In the genomic region with DNA sequence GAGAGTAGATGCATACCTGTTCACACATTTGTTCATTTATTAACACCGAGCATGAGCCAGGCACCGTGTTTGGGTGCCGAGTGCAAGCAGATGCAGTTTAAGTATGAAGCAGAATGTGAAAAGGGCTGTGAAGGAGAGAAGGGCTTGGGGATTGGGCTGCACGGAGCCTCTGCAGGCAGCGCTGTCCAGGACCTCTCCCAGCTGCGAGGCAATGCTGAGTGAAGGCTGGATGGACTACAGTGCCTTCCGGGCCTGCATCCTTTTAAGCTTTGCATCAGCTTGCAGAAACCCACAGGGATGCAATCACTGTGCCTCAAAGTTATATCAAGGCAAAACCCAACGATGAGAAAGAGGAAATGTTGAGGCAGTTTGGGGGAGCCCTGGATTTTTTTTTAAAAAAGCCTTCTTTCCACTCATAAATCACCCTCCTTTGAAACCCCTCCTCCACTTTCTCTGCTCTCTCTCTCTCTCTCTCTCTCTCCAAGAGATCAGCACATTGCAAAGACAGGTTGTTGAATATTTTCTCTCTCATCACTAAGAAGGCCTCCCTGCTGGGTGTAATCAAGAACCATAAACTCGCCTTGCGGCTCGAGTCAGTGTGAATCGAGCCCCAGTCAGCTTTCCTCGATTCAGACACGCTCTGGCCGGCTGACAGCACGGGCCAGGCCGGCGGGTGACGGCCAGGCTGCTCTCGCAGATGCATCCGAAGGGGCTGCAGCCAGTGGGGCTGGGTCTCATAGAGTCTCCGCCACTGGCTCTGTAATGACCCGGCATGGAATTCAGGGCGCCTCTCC, we compare ENCODE assay signal across 22 cellular contexts.
"Had no signal": no experiment of that assay in that cellular context is flagged by ENCODE, and none has a peak within 500 bp of the region (broad histone marks: within the 10 kb centered on the region; RNA-seq: fewer than 3 reads in every experiment).

No MANE protein-coding gene starts in this region.

- H3K4me3 Mint-ChIP-seq: activated naive CD4-positive, alpha-beta T cell treated with anti-CD3 and anti-CD28 coated beads, Interleukin-2, amount 50 U/mL, for 24 hours; dendritic cell treated with granulocyte-macrophage colony-stimulating factor and Interleukin-4, amounts not matched to agents 40 ng/mL and 50 ng/mL, for 4 days; effector memory CD8-positive, alpha-beta T cell; memory B cell had no signal

- H3K36me3 Mint-ChIP-seq: activated naive CD4-positive, alpha-beta T cell treated with anti-CD3 and anti-CD28 coated beads, Interleukin-2, amount 50 U/mL, for 24 hours; memory B cell had no signal

- H3K27ac Mint-ChIP-seq: activated naive CD4-positive, alpha-beta T cell treated with anti-CD3 and anti-CD28 coated beads, Interleukin-2, amount 50 U/mL, for 24 hours; dendritic cell treated with granulocyte-macrophage colony-stimulating factor and Interleukin-4, amounts not matched to agents 40 ng/mL and 50 ng/mL, for 4 days; effector memory CD8-positive, alpha-beta T cell; memory B cell had no signal

- H3K4me1 ChIP-seq: pancreas, right lobe of liver had no signal

- H3K27ac ChIP-seq: ascending aorta, breast epithelium, epithelial cell of prostate, foreskin keratinocyte, left lung, neutrophil, pancreas, right lobe of liver, testis, upper lobe of left lung had no signal

- ATAC-seq: effector memory CD8-positive, alpha-beta T cell; foreskin keratinocyte; left lung; pancreas; right lobe of liver had no signal

- DNase-seq: activated CD4-positive, CD25-positive, alpha-beta regulatory T cell treated with anti-CD3 and anti-CD28 coated beads, Interleukin-2, amount 50 U/mL, for 72 hours; activated CD8-positive, alpha-beta memory T cell treated with anti-CD3 and anti-CD28 coated beads for 24 hours; activated gamma-delta T cell; cerebellar nuclear complex; effector memory CD8-positive, alpha-beta T cell; foreskin keratinocyte; kidney; left lung; pancreas; right lobe of liver; small intestine; stimulated activated CD4-positive, alpha-beta T cell treated with anti-CD3 and anti-CD28 coated beads, Interleukin-15, amount 100 ng/mL, for 24 hours; stimulated activated CD4-positive, alpha-beta T cell treated with anti-CD3 and anti-CD28 coated beads, Interleukin-4, amount 100 ng/mL, for 1 hour; testis had no signal

- H3K9me3 ChIP-seq: ascending aorta, breast epithelium, left lung, neutrophil, pancreas, right lobe of liver, testis, upper lobe of left lung had no signal

- H3K4me3 ChIP-seq: ascending aorta, breast epithelium, left lung, pancreas, right lobe of liver, testis, upper lobe of left lung had no signal

- H3K4me1 Mint-ChIP-seq: activated naive CD4-positive, alpha-beta T cell treated with anti-CD3 and anti-CD28 coated beads, Interleukin-2, amount 50 U/mL, for 24 hours had no signal

- H3K27me3 ChIP-seq: ascending aorta, right lobe of liver, testis had no signal

- H3K36me3 ChIP-seq: ascending aorta, breast epithelium, left lung, neutrophil, pancreas, right lobe of liver, upper lobe of left lung had no signal

- FAIRE-seq: kidney, pancreas, small intestine had no signal

- H3K9me3 Mint-ChIP-seq: activated naive CD4-positive, alpha-beta T cell treated with anti-CD3 and anti-CD28 coated beads, Interleukin-2, amount 50 U/mL, for 24 hours; dendritic cell treated with granulocyte-macrophage colony-stimulating factor and Interleukin-4, amounts not matched to agents 40 ng/mL and 50 ng/mL, for 4 days; effector memory CD8-positive, alpha-beta T cell; memory B cell had no signal
